ENCODE assay signal across 18 cellular contexts in genomic region chr2:9162841-9163240, GRCh38. TPM values are rescaled to one million over a fixed set of nuclear protein-coding genes. Genes with fewer than 3 reads are reported as not detected.
DNase-seq lines count a peak whose midpoint lies in the region; ATAC-seq and TF ChIP-seq lines count a peak whose summit lies in the region.
"Had no signal": no experiment of that assay in that cellular context is flagged by ENCODE, and none has a peak within 500 bp of the region (broad histone marks: within the 10 kb centered on the region; RNA-seq: fewer than 3 reads in every experiment).

No MANE protein-coding gene starts in this region.

- H2BK15ac ChIP-seq in IMR-90 (ENCODE audit: low read depth, low read length): peak overlapping the region; percentile 69; the same call in 1 of the 3 replicates

- H3K4me3 ChIP-seq in IMR-90 (ENCODE audit: insufficient read depth, low read depth, low read length): no peak overlapping the region
- H3K4me3 ChIP-seq in adipocyte (ENCODE audit: low read length): no peak overlapping the region
- H3K4me3 ChIP-seq in thoracic aorta: peak overlapping the region; percentile 33
- no peak overlapping the region for H3K4me3 ChIP-seq in naive thymus-derived CD4-positive, alpha-beta T cell (ENCODE audit: low read length)
- H3K4me3 ChIP-seq: BLaER1, GM23338 had no signal

- H3K27me3 Mint-ChIP-seq in naive thymus-derived CD4-positive, alpha-beta T cell: peaks cover 0 to 8% (median 0%) of the 10 kb centered on the region in 5 donors

- POLR2A ChIA-PET in IMR-90 (lab: Charles Lee; ENCODE audit: unreplicated experiment): interaction anchor here (0.7 kb wide), 1 partner anchor 87 kb away, joined by 6 read pairs; no protein-coding TSS in a partner anchor
- POLR2A ChIA-PET in naive thymus-derived CD4-positive, alpha-beta T cell (lab: Charles Lee): interaction anchor here (0.6 kb wide), 1 partner anchor 27 kb away, joined by 5 read pairs; no protein-coding TSS in a partner anchor

- no peak overlapping the region; the same call in 1 of the 2 replicates for H3K18ac ChIP-seq in IMR-90 (ENCODE audit: low read depth, low read length)

- peak overlapping the region; percentile 71; the same call in 1 of the 2 replicates for H3K14ac ChIP-seq in IMR-90 (replicated peaks; ENCODE audit: low read depth, low read length)

- TF ChIP-seq CTCF in IMR-90 (conservative IDR thresholded peaks at IDR 0.05; ENCODE audit: low read depth, low read length) (no peak), foreskin keratinocyte (conservative IDR thresholded peaks at IDR 0.05) (no peak), thoracic aorta (IDR thresholded peaks at IDR 0.05) (no peak)

- H2BK20ac ChIP-seq in IMR-90 (ENCODE audit: low read depth, low read length): peak overlapping the region; percentile 93

- H2BK120ac ChIP-seq in IMR-90 (ENCODE audit: low read depth, low read length): peak overlapping the region; percentile 82

- no peak overlapping the region for H2AFZ ChIP-seq in IMR-90 (replicated peaks; ENCODE audit: low read length, poor library complexity)
- H2AFZ ChIP-seq: GM23338 had no signal

- H3K36me3 ChIP-seq in IMR-90 (ENCODE audit: control insufficient read depth, insufficient read depth, low read length) (no peaks in the 10 kb centered on the region), adipocyte (ENCODE audit: control insufficient read depth, insufficient read depth, low read length, severe bottlenecking) (no peaks in the 10 kb centered on the region), thoracic aorta (no peaks in the 10 kb centered on the region)
- no peaks in the 10 kb centered on the region for H3K36me3 ChIP-seq in naive thymus-derived CD4-positive, alpha-beta T cell (ENCODE audit: control insufficient read depth in 2 of 3, insufficient read depth in 3 of 3, low read length in 3 of 3)
- H3K36me3 ChIP-seq: BLaER1 had no signal

- peak overlapping the region in 1 of 2 experiments; percentile 70; a peak in 1 of 4 replicates for H4K8ac ChIP-seq in IMR-90 (ENCODE audit: low read depth in 2 of 2, low read length in 2 of 2)

- H2AK5ac ChIP-seq in IMR-90 (ENCODE audit: low read depth, low read length): peak overlapping the region; percentile 99

- ATAC-seq in IMR-90 (ENCODE audit: low read depth) (no peak), foreskin keratinocyte (no peak), thoracic aorta (ENCODE audit: insufficient number of reproducible peaks, low FRiP score, low read depth) (no peak)
- ATAC-seq in naive thymus-derived CD4-positive, alpha-beta T cell: no peak
- ATAC-seq: CD8-positive, alpha-beta T cell; GM23338; HCT116; Panc1 had no signal

- H3K4me1 Mint-ChIP-seq in naive thymus-derived CD4-positive, alpha-beta T cell: peaks cover 0 to 2% (median 0%) of the 10 kb centered on the region in 7 donors
- H3K4me1 Mint-ChIP-seq: GM23338 had no signal

- H2AK9ac ChIP-seq in IMR-90 (replicated peaks; ENCODE audit: low read depth, low read length, poor library complexity): peak overlapping the region; percentile 32

- WGBS in IMR-90 (ENCODE audit: extremely low coverage in 2 of 2, insufficient read length in 1 of 2), 2 experiments: 100% methylated on average over 4 of the region's 11 CpGs; no CpG with 5 or more reads in 1 of the 2 experiments

- no peak overlapping the region for H3K4me2 ChIP-seq in IMR-90 (ENCODE audit: low read depth, low read length)
- H3K4me2 ChIP-seq: BLaER1, GM23338 had no signal

- H3K9me1 ChIP-seq in IMR-90 (ENCODE audit: insufficient read depth, low read length): peaks cover 17% of the 10 kb centered on the region

- no peaks in the 10 kb centered on the region for H3K36me3 Mint-ChIP-seq in naive thymus-derived CD4-positive, alpha-beta T cell
- H3K36me3 Mint-ChIP-seq: CD8-positive, alpha-beta T cell had no signal

- no peak overlapping the region for H3K4me3 Mint-ChIP-seq in naive thymus-derived CD4-positive, alpha-beta T cell
- H3K4me3 Mint-ChIP-seq: CD8-positive, alpha-beta T cell; GM23338 had no signal

- in situ Hi-C loops in IMR-90 (cut with MboI; ENCODE audit: low sequenced_read_pairs): no loop called here

- no peak for DNase-seq in IMR-90
- DNase-seq in adipocyte (ENCODE audit: low read depth): no peak
- DNase-seq in foreskin keratinocyte: peak in 1 of 2 donors; percentile 86
- DNase-seq in thoracic aorta (ENCODE audit: low spot score): no peak
- DNase-seq in naive thymus-derived CD4-positive, alpha-beta T cell: no peak
- DNase-seq in AML-193 (lab: John Stamatoyannopoulos, UW): no peak
- DNase-seq in NK-92 treated with Interleukin-12 subunit alpha and Interleukin-12 subunit beta, amount 100 ng/mL, for 24 hours (lab: John Stamatoyannopoulos, UW): no peak
- DNase-seq: CD8-positive, alpha-beta T cell; KG1; NCI-H1092; NCI-H146; NCI-H2081 treated with DMSO at 0.1 percent for 48 hours; NCI-H510A treated with DMSO at 0.1 percent for 48 hours; SHP77 had no signal

- 0 out of 4 replicates have a peak, but pooled peaks cover 0 to 3% of the 10 kb centered on the region in 2 experiments for H3K79me1 ChIP-seq in IMR-90 (ENCODE audit: low read depth in 1 of 2, low read length in 2 of 2)

- H4K5ac ChIP-seq in IMR-90 (ENCODE audit: low read depth, low read length): no peak overlapping the region

- intact Hi-C loops in IMR-90 (cut with micrococcal nuclease): no loop called here
- intact Hi-C loops in naive thymus-derived CD4-positive, alpha-beta T cell (cut with micrococcal nuclease): no loop called here

- H4K91ac ChIP-seq in IMR-90 (ENCODE audit: insufficient read depth, low read depth, low read length): peak overlapping the region; percentile 16; the same call in 1 of the 2 replicates

- CTCF ChIA-PET in IMR-90 (lab: Yijun Ruan, JAX): no interaction called here
- CTCF ChIA-PET in naive thymus-derived CD4-positive, alpha-beta T cell (lab: Charles Lee): interaction anchor here (0.6 kb wide), 1 partner anchor 932 kb away, joined by 4 read pairs; no protein-coding TSS in a partner anchor

- peak overlapping the region; percentile 78 for H3K4ac ChIP-seq in IMR-90 (ENCODE audit: low read depth, low read length)

- H4K20me1 ChIP-seq in IMR-90 (ENCODE audit: insufficient read depth, low read length): no peaks in the 10 kb centered on the region
- H4K20me1 ChIP-seq: BLaER1 had no signal

- dilution Hi-C loops in IMR-90 (cut with HindIII; ENCODE audit: low sequenced_read_pairs, unreplicated experiment): no loop called here

- no peak overlapping the region for H3K27ac Mint-ChIP-seq in naive thymus-derived CD4-positive, alpha-beta T cell
- H3K27ac Mint-ChIP-seq: CD8-positive, alpha-beta T cell; GM23338 had no signal

- no TSS peak for BruUV-seq in IMR-90 (replicated peaks; lab: Mats Ljungman, UMichigan)

- H3K27me3 ChIP-seq in IMR-90 (ENCODE audit: control insufficient read depth, insufficient read depth, low read length): no peaks in the 10 kb centered on the region
- H3K27me3 ChIP-seq in adipocyte (replicated peaks; ENCODE audit: control insufficient read depth, insufficient read depth, low read length): no peaks in the 10 kb centered on the region
- H3K27me3 ChIP-seq in foreskin keratinocyte: no peaks in the 10 kb centered on the region
- no peaks in the 10 kb centered on the region for H3K27me3 ChIP-seq in thoracic aorta (replicated peaks; ENCODE audit: insufficient read depth)
- H3K27me3 ChIP-seq in naive thymus-derived CD4-positive, alpha-beta T cell (ENCODE audit: control insufficient read depth in 2 of 2, insufficient read depth in 2 of 2, low read length in 2 of 2): no peaks in the 10 kb centered on the region
- H3K27me3 ChIP-seq: BLaER1 had no signal

- peaks cover 0 to 2% (median 0%) of the 10 kb centered on the region in 11 donors for H3K9me3 Mint-ChIP-seq in naive thymus-derived CD4-positive, alpha-beta T cell
- H3K9me3 Mint-ChIP-seq: CD8-positive, alpha-beta T cell; GM23338 had no signal

- peaks cover 23% of the 10 kb centered on the region for H3K4me1 ChIP-seq in IMR-90 (ENCODE audit: control insufficient read depth, insufficient read depth, low read length)
- peaks cover 22% of the 10 kb centered on the region for H3K4me1 ChIP-seq in adipocyte (ENCODE audit: control insufficient read depth, insufficient read depth, low read length)
- peaks cover 39% of the 10 kb centered on the region for H3K4me1 ChIP-seq in foreskin keratinocyte
- peaks cover 12 to 20% of the 10 kb centered on the region in 2 donors for H3K4me1 ChIP-seq in thoracic aorta (ENCODE audit: control insufficient read depth in 1 of 2, low read depth in 2 of 2)
- H3K4me1 ChIP-seq in naive thymus-derived CD4-positive, alpha-beta T cell (ENCODE audit: control insufficient read depth in 2 of 2, insufficient read depth in 2 of 2, low read length in 2 of 2): no peaks in the 10 kb centered on the region

- no peak overlapping the region for H3K56ac ChIP-seq in IMR-90 (ENCODE audit: extremely low read depth, insufficient read depth, low read length)

- H3K9me3 ChIP-seq in IMR-90 (ENCODE audit: control insufficient read depth, insufficient read depth, low read length) (no peaks in the 10 kb centered on the region), adipocyte (ENCODE audit: control insufficient read depth, low read length) (no peaks in the 10 kb centered on the region), thoracic aorta (no peaks in the 10 kb centered on the region)
- no peaks in the 10 kb centered on the region for H3K9me3 ChIP-seq in naive thymus-derived CD4-positive, alpha-beta T cell (ENCODE audit: control insufficient read depth in 2 of 3, low read length in 3 of 3)
- H3K9me3 ChIP-seq: BLaER1 had no signal

- H3K9ac ChIP-seq in IMR-90 (ENCODE audit: low read depth, low read length) (no peak overlapping the region), adipocyte (ENCODE audit: low read length) (peak overlapping the region; percentile 54)
- H3K9ac ChIP-seq: BLaER1 had no signal

- no peak for TF ChIP-seq RAD21 in IMR-90 (IDR thresholded peaks at IDR 0.05; ENCODE audit: low read length)

- peak overlapping the region; percentile 70 for H2BK5ac ChIP-seq in IMR-90 (ENCODE audit: low read depth, low read length, poor library complexity, severe bottlenecking)

- no peak for TF ChIP-seq POLR2A in IMR-90 (IDR thresholded peaks at IDR 0.05; ENCODE audit: low read depth, low read length)

- H3K23ac ChIP-seq in IMR-90 (ENCODE audit: low read depth, low read length): 0 out of 2 replicates have a peak overlapping the region, but pooled peaks have one; percentile 55

- peak overlapping the region; percentile 10; the same call in 1 of the 2 replicates for H3K27ac ChIP-seq in IMR-90 (ENCODE audit: insufficient read depth, low read length)
- peak overlapping the region; percentile 89 for H3K27ac ChIP-seq in foreskin keratinocyte
- peak overlapping the region; percentile 77 to 79 for H3K27ac ChIP-seq in thoracic aorta
- H3K27ac ChIP-seq in naive thymus-derived CD4-positive, alpha-beta T cell (ENCODE audit: low read depth, low read length): no peak overlapping the region
- H3K27ac ChIP-seq: BLaER1 had no signal

RNA-seq across cellular contexts. Expression of gene ASAP2, which starts 43.8 kb away (rescaled TPM):
- total RNA-seq in IMR-90 (2012; rRNA removed) (19.7 and 26.9 TPM in 2 replicates), foreskin keratinocyte (57.2 and 69.3 TPM in 2 replicates), thoracic aorta (100 to 1,000 TPM in 1 of 2 donors, 10 to 100 TPM in 1; 58.1 to 102 TPM)
- polyA plus RNA-seq in IMR-90 (2012; rRNA removed) (25.0 and 28.1 TPM in 2 replicates), foreskin keratinocyte (20.8 and 21.8 TPM in 2 replicates)
- 10.0 and 11.4 TPM in 2 replicates for polyA plus RNA-seq in IMR-90 (2012; cell fraction: cytosol; rRNA removed)
- 23.8 and 56.1 TPM in 2 replicates for polyA plus RNA-seq in IMR-90 (2012; cell fraction: nucleus; rRNA removed; ENCODE audit: low replicate concordance)
- 1 to 10 TPM in 1 of 5 experiments, under 1 TPM in 2, not detected in 2; 0.10 to 1.2 (median 0.45) TPM for total RNA-seq in naive thymus-derived CD4-positive, alpha-beta T cell
- not detected for polyA plus RNA-seq in naive thymus-derived CD4-positive, alpha-beta T cell
- total RNA-seq: CD8-positive, alpha-beta T cell had no signal
